19 cellular contexts compared by ENCODE assay signal in genomic region chr5:144880513-144880912, GRCh38.
DNase-seq lines count a peak whose midpoint lies in the region; ATAC-seq lines count a peak whose summit lies in the region.
"Had no signal": no experiment of that assay in that cellular context is flagged by ENCODE, and none has a peak within 500 bp of the region (broad histone marks: within the 10 kb centered on the region; RNA-seq: fewer than 3 reads in every experiment).

No MANE protein-coding gene starts in this region.

- peaks cover 2% of the 10 kb centered on the region for H3K4me1 ChIP-seq in adipocyte (ENCODE audit: control insufficient read depth, insufficient read depth, low read length)
- H3K4me1 ChIP-seq: A549; BLaER1 treated with 17β-estradiol and CSF1 and Interleukin-3, amounts not matched to agents 10 nM and 100 nM had no signal

- no peaks in the 10 kb centered on the region for H3K27me3 ChIP-seq in adipocyte (replicated peaks; ENCODE audit: control insufficient read depth, insufficient read depth, low read length)
- H3K27me3 ChIP-seq: BLaER1 treated with 17β-estradiol and CSF1 and Interleukin-3, amounts not matched to agents 10 nM and 100 nM had no signal

- no peak overlapping the region for H3K27ac Mint-ChIP-seq in activated T-cell treated with anti-CD3 and anti-CD28 coated beads, Interleukin-2, amount 50 U/mL, for 24 hours
- H3K27ac Mint-ChIP-seq: B cell; CD4-positive, alpha-beta memory T cell; CD4-positive, CD25-positive, alpha-beta regulatory T cell; CD8-positive, alpha-beta memory T cell had no signal

- H3K9me3 Mint-ChIP-seq in activated T-cell treated with anti-CD3 and anti-CD28 coated beads, Interleukin-2, amount 50 U/mL, for 24 hours: peaks cover 9% of the 10 kb centered on the region

- intact Hi-C loops in sciatic nerve (cut with DNase I): no loop called here

- H3K9me3 ChIP-seq in adipocyte (ENCODE audit: control insufficient read depth, low read length): no peaks in the 10 kb centered on the region
- H3K9me3 ChIP-seq: A549; BLaER1 treated with 17β-estradiol and CSF1 and Interleukin-3, amounts not matched to agents 10 nM and 100 nM had no signal

- H3K4me3 Mint-ChIP-seq in activated T-cell treated with anti-CD3 and anti-CD28 coated beads, Interleukin-2, amount 50 U/mL, for 24 hours: no peak overlapping the region
- H3K4me3 Mint-ChIP-seq: B cell; CD4-positive, alpha-beta memory T cell; CD4-positive, CD25-positive, alpha-beta regulatory T cell; CD8-positive, alpha-beta memory T cell had no signal

- no peak overlapping the region for H3K9ac ChIP-seq in adipocyte (ENCODE audit: low read length)
- H3K9ac ChIP-seq: BLaER1 treated with 17β-estradiol and CSF1 and Interleukin-3, amounts not matched to agents 10 nM and 100 nM had no signal

- no peaks in the 10 kb centered on the region for H3K36me3 ChIP-seq in adipocyte (ENCODE audit: control insufficient read depth, insufficient read depth, low read length, severe bottlenecking)
- H3K36me3 ChIP-seq: BLaER1 treated with 17β-estradiol and CSF1 and Interleukin-3, amounts not matched to agents 10 nM and 100 nM had no signal

- no peaks in the 10 kb centered on the region for H3K4me1 Mint-ChIP-seq in activated T-cell treated with anti-CD3 and anti-CD28 coated beads, Interleukin-2, amount 50 U/mL, for 24 hours (ENCODE audit: low read depth)
- H3K4me1 Mint-ChIP-seq: B cell; CD4-positive, alpha-beta memory T cell; CD4-positive, CD25-positive, alpha-beta regulatory T cell; CD8-positive, alpha-beta memory T cell had no signal

- H3K36me3 Mint-ChIP-seq in activated T-cell treated with anti-CD3 and anti-CD28 coated beads, Interleukin-2, amount 50 U/mL, for 24 hours (ENCODE audit: low read depth): no peaks in the 10 kb centered on the region
- H3K36me3 Mint-ChIP-seq: CD4-positive, alpha-beta memory T cell; CD4-positive, CD25-positive, alpha-beta regulatory T cell; CD8-positive, alpha-beta memory T cell had no signal

- no peak overlapping the region for H3K4me3 ChIP-seq in adipocyte (ENCODE audit: low read length)
- H3K4me3 ChIP-seq: A549; BLaER1 treated with 17β-estradiol and CSF1 and Interleukin-3, amounts not matched to agents 10 nM and 100 nM had no signal

- DNase-seq in EH (ENCODE audit: low read depth): peak; percentile 21
- peak; percentile 65 for DNase-seq in adipocyte (ENCODE audit: low read depth)
- no peak for DNase-seq in sciatic nerve (ENCODE audit: low spot score)
- DNase-seq in activated T-cell treated with anti-CD3 and anti-CD28 coated beads, Interleukin-2, amount 50 U/mL, for 24 hours: no peak
- DNase-seq: AML-193; CD4-positive, alpha-beta memory T cell; CD4-positive, CD25-positive, alpha-beta regulatory T cell; CD8-positive, alpha-beta memory T cell; COR-L47; DMS 273 treated with DMSO at 0.1 percent for 48 hours; DMS153; DMS53; DMS79; DND-41; GF-D8 had no signal

- H3K27me3 Mint-ChIP-seq in activated T-cell treated with anti-CD3 and anti-CD28 coated beads, Interleukin-2, amount 50 U/mL, for 24 hours: no peaks in the 10 kb centered on the region
- H3K27me3 Mint-ChIP-seq: B cell; CD4-positive, alpha-beta memory T cell; CD4-positive, CD25-positive, alpha-beta regulatory T cell; CD8-positive, alpha-beta memory T cell had no signal

- ATAC-seq in sciatic nerve (peak; percentile 91), HG02885 (IDR thresholded peaks at IDR 0.05; ENCODE audit: poor library complexity, unreplicated experiment) (no peak)
- ATAC-seq: A549 had no signal

Comparison
In these comparisons a context has a peak if more than half of its experiments do, and no peak if none do; other contexts are left out.
1. DNase-seq: peak in EH (single experiment) and adipocyte (single experiment); none in sciatic nerve (single experiment) and activated T-cell treated with anti-CD3 and anti-CD28 coated beads, Interleukin-2, amount 50 U/mL, for 24 hours (single experiment).